Comparison of ENCODE assay signal across 20 cellular contexts in the genomic region with DNA sequence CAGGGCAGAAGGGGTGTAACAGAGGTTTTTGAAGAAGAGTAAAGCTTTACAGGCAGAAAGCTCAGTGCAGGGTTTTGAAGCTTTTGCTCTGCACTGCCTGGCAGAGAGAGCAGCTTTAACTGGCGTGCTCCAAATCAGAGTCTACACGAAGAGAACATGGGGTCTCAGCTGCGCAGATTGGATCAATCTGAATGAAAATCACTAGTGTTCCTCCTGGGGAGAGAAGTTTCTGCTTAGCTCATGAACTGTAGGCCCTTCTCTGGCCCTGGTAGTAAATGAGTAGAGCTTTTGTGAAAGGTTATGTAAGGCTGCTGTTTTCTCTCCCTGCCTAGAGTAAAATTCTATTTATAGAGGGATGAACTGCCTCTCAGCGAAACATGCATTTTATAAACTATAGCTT. TPM values are rescaled to one million over a fixed set of nuclear protein-coding genes. Genes with fewer than 3 reads are reported as not detected.
"Had no signal": no experiment of that assay in that cellular context is flagged by ENCODE, and none has a peak within 500 bp of the region (broad histone marks: within the 10 kb centered on the region; RNA-seq: fewer than 3 reads in every experiment).

No MANE protein-coding gene starts in this region.

- H3K27me3 ChIP-seq: breast epithelium, gastroesophageal sphincter, stomach, tibial artery, uterus had no signal

- DNase-seq: activated CD4-positive, alpha-beta T cell treated with anti-CD3 and anti-CD28 coated beads, Interleukin-2, amount 10 ng/mL, durations not matched to agents 7 days and 5 days; activated CD4-positive, CD25-positive, alpha-beta regulatory T cell; activated CD8-positive, alpha-beta memory T cell treated with anti-CD3 and anti-CD28 coated beads, Interleukin-2, amount 50 U/mL, for 48 hours; activated gamma-delta T cell treated with Interleukin-2 at 50 U/mL for 16 hours; activated naive CD8-positive, alpha-beta T cell treated with anti-CD3 and anti-CD28 coated beads, Interleukin-2, amount 10 ng/mL, durations not matched to agents 7 days and 5 days; activated T-cell treated with anti-CD3 and anti-CD28 coated beads, Interleukin-2, amount 50 U/mL, for 72 hours; endodermal cell; erythroblast; stimulated activated CD4-positive, alpha-beta T cell treated with anti-CD3 and anti-CD28 coated beads, Interleukin-12 subunit alpha, Interleukin-12 subunit beta, amount 100 ng/mL, for 4 hours; stimulated activated CD4-positive, alpha-beta T cell treated with anti-CD3 and anti-CD28 coated beads, Interleukin-2, amount 100 ng/mL, for 24 hours; stomach; tibial artery; uterus had no signal

- H3K27ac ChIP-seq: breast epithelium, stomach, tibial artery, uterus had no signal

- H3K36me3 ChIP-seq: breast epithelium, gastroesophageal sphincter, stomach, tibial artery, uterus had no signal

- H3K4me1 ChIP-seq: breast epithelium, uterus had no signal

- H3K4me3 ChIP-seq: breast epithelium, gastroesophageal sphincter, stomach, tibial artery, uterus had no signal

- ATAC-seq: activated T-cell treated with anti-CD3 and anti-CD28 coated beads, Interleukin-2, amount 50 U/mL, for 72 hours; gastroesophageal sphincter had no signal

- H3K9me3 ChIP-seq: breast epithelium, gastroesophageal sphincter, stomach, tibial artery, uterus had no signal

RNA-seq across cellular contexts. Expression of a gene that starts 13.6 kb away (rescaled TPM):
- total RNA-seq: activated CD4-positive, alpha-beta T cell treated with anti-CD3 and anti-CD28 coated beads, Interleukin-2, amount 10 ng/mL, durations not matched to agents 7 days and 5 days; activated naive CD8-positive, alpha-beta T cell treated with anti-CD3 and anti-CD28 coated beads, Interleukin-2, amount 10 ng/mL, durations not matched to agents 7 days and 5 days; activated T-cell treated with anti-CD3 and anti-CD28 coated beads, Interleukin-2, amount 50 U/mL, for 72 hours; chondrocyte; dermis microvascular lymphatic vessel endothelial cell; osteoblast; pulmonary artery endothelial cell had no signal
- polyA plus RNA-seq: keratinocyte, stomach had no signal
